14 cellular contexts compared by ENCODE assay signal in genomic region chr18:53416985-53417384, GRCh38.
"Had no signal": no experiment of that assay in that cellular context is flagged by ENCODE, and none has a peak within 500 bp of the region (broad histone marks: within the 10 kb centered on the region; RNA-seq: fewer than 3 reads in every experiment).

No MANE protein-coding gene starts in this region.

- DNase-seq: activated CD4-positive, alpha-beta T cell treated with anti-CD3 and anti-CD28 coated beads, Interleukin-2, amount 50 U/mL, for 1 hour; activated gamma-delta T cell; activated T-cell treated with anti-CD3 and anti-CD28 coated beads, Interleukin-2, amount 50 U/mL, for 24 hours; anterior cingulate cortex; left colon; natural killer cell; occipital lobe; right cardiac atrium; small intestine; T-helper 17 cell had no signal

- ATAC-seq: gastroesophageal sphincter, left colon, natural killer cell, right cardiac atrium, T-helper 17 cell had no signal

- H3K27me3 Mint-ChIP-seq: activated naive CD8-positive, alpha-beta T cell; activated T-cell treated with anti-CD3 and anti-CD28 coated beads, Interleukin-2, amount 50 U/mL, for 24 hours; progenitor cell of endocrine pancreas; T-helper 17 cell had no signal

- H3K4me1 Mint-ChIP-seq: natural killer cell, T-helper 17 cell had no signal

- H3K36me3 ChIP-seq: gastroesophageal sphincter had no signal

- H3K4me3 ChIP-seq: gastroesophageal sphincter, lung had no signal

- H3K9me3 ChIP-seq: gastroesophageal sphincter had no signal

- H3K27ac ChIP-seq: gastroesophageal sphincter had no signal

- H3K36me3 Mint-ChIP-seq: activated naive CD8-positive, alpha-beta T cell; natural killer cell had no signal

- H3K27ac Mint-ChIP-seq: activated naive CD8-positive, alpha-beta T cell; activated T-cell treated with anti-CD3 and anti-CD28 coated beads, Interleukin-2, amount 50 U/mL, for 24 hours; natural killer cell; progenitor cell of endocrine pancreas; T-helper 17 cell had no signal

- H3K4me1 ChIP-seq: gastroesophageal sphincter had no signal

- H3K4me3 Mint-ChIP-seq: activated naive CD8-positive, alpha-beta T cell; activated T-cell treated with anti-CD3 and anti-CD28 coated beads, Interleukin-2, amount 50 U/mL, for 24 hours; natural killer cell; T-helper 17 cell had no signal

- H3K27me3 ChIP-seq: gastroesophageal sphincter had no signal
